Comparison of ENCODE assay signal across 34 cellular contexts in the genomic region with DNA sequence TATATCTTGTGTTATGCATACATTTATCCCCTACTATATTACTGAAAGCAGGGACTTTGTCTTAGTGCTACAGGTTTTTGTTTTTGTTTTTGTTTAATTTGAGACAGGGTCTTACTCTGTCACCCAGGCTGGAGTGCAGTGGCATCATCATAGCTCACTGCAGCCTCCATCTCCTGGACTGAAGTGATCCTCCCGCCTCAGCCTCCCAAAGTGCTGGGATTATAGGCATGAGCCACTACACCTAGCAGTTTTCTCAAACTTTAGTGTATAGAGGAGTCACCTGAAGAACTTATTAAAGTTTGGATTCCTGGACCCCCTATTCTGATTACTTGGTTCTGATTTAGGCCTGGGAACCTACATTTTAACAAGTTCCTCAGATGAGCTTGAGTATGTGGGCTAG.
"Had no signal": no experiment of that assay in that cellular context is flagged by ENCODE, and none has a peak within 500 bp of the region (broad histone marks: within the 10 kb centered on the region; RNA-seq: fewer than 3 reads in every experiment).

No MANE protein-coding gene starts in this region.

- H3K4me3 Mint-ChIP-seq: activated CD4-positive, alpha-beta memory T cell treated with anti-CD3 and anti-CD28 coated beads for 36 hours; activated CD4-positive, alpha-beta T cell treated with anti-CD3 and anti-CD28 coated beads, Interleukin-2, amount 10 ng/mL, durations not matched to agents 24 days and 14 days; activated CD8-positive, alpha-beta memory T cell treated with anti-CD3 and anti-CD28 coated beads, Interleukin-2, amount 10 ng/mL, durations not matched to agents 7 days and 5 days; activated CD8-positive, alpha-beta T cell treated with anti-CD3 and anti-CD28 coated beads, Interleukin-2, amount 10 ng/mL, durations not matched to agents 7 days and 5 days; activated naive CD4-positive, alpha-beta T cell treated with anti-CD3 and anti-CD28 coated beads, Interleukin-2, amount 10 ng/mL, durations not matched to agents 7 days and 5 days; activated naive CD4-positive, alpha-beta T cell treated with anti-CD3 and anti-CD28 coated beads, Interleukin-2, amount 50 U/mL, for 24 hours; activated naive CD8-positive, alpha-beta T cell; activated naive CD8-positive, alpha-beta T cell treated with anti-CD3 and anti-CD28 coated beads, Interleukin-2, amount 10 ng/mL, durations not matched to agents 7 days and 5 days; activated naive CD8-positive, alpha-beta T cell treated with anti-CD3 and anti-CD28 coated beads, Interleukin-2, amount 50 U/mL, for 24 hours; activated T-cell treated with anti-CD3 and anti-CD28 coated beads, Interleukin-2, amount 50 U/mL, for 24 hours; brain; T-helper 1 cell treated with Interleukin-12 subunit alpha and Interleukin-12 subunit beta and Interleukin-4 antibody, amounts not matched to agents 30 μg/mL and 1 μg/mL, for 36 hours; T-helper 2 cell treated with Interferon-gamma antibody and Interleukin-4, amounts not matched to agents 5 μg/mL and 100 μg/mL, for 36 hours; WTC11 had no signal

- H3K27me3 Mint-ChIP-seq: activated CD4-positive, alpha-beta memory T cell treated with anti-CD3 and anti-CD28 coated beads for 36 hours; activated CD4-positive, alpha-beta T cell treated with anti-CD3 and anti-CD28 coated beads, Interleukin-2, amount 10 ng/mL, durations not matched to agents 24 days and 14 days; activated CD8-positive, alpha-beta memory T cell treated with anti-CD3 and anti-CD28 coated beads, Interleukin-2, amount 10 ng/mL, durations not matched to agents 7 days and 5 days; activated naive CD4-positive, alpha-beta T cell treated with anti-CD3 and anti-CD28 coated beads, Interleukin-2, amount 10 ng/mL, durations not matched to agents 7 days and 5 days; activated naive CD4-positive, alpha-beta T cell treated with anti-CD3 and anti-CD28 coated beads, Interleukin-2, amount 50 U/mL, for 24 hours; activated naive CD8-positive, alpha-beta T cell; activated naive CD8-positive, alpha-beta T cell treated with anti-CD3 and anti-CD28 coated beads, Interleukin-2, amount 10 ng/mL, durations not matched to agents 7 days and 5 days; activated naive CD8-positive, alpha-beta T cell treated with anti-CD3 and anti-CD28 coated beads, Interleukin-2, amount 50 U/mL, for 24 hours; activated T-cell treated with anti-CD3 and anti-CD28 coated beads, Interleukin-2, amount 50 U/mL, for 24 hours; brain had no signal

- H3K9me3 ChIP-seq: ascending aorta had no signal

- H3K36me3 ChIP-seq: ascending aorta, WERI-Rb-1 had no signal

- H3K27ac Mint-ChIP-seq: activated CD4-positive, alpha-beta memory T cell treated with anti-CD3 and anti-CD28 coated beads for 36 hours; activated CD4-positive, alpha-beta T cell treated with anti-CD3 and anti-CD28 coated beads, Interleukin-2, amount 10 ng/mL, durations not matched to agents 24 days and 14 days; activated CD8-positive, alpha-beta memory T cell treated with anti-CD3 and anti-CD28 coated beads, Interleukin-2, amount 10 ng/mL, durations not matched to agents 7 days and 5 days; activated CD8-positive, alpha-beta T cell treated with anti-CD3 and anti-CD28 coated beads, Interleukin-2, amount 10 ng/mL, durations not matched to agents 7 days and 5 days; activated naive CD4-positive, alpha-beta T cell treated with anti-CD3 and anti-CD28 coated beads, Interleukin-2, amount 10 ng/mL, durations not matched to agents 7 days and 5 days; activated naive CD4-positive, alpha-beta T cell treated with anti-CD3 and anti-CD28 coated beads, Interleukin-2, amount 50 U/mL, for 24 hours; activated naive CD8-positive, alpha-beta T cell; activated naive CD8-positive, alpha-beta T cell treated with anti-CD3 and anti-CD28 coated beads, Interleukin-2, amount 10 ng/mL, durations not matched to agents 7 days and 5 days; activated naive CD8-positive, alpha-beta T cell treated with anti-CD3 and anti-CD28 coated beads, Interleukin-2, amount 50 U/mL, for 24 hours; activated T-cell treated with anti-CD3 and anti-CD28 coated beads, Interleukin-2, amount 50 U/mL, for 24 hours; activated T-helper 2 cell treated with anti-CD3 and anti-CD28 coated beads, Interferon-gamma antibody, Interleukin-2, Interleukin-4, amounts not matched to agents 10 μg/mL and 5 μg/mL and 100 μg/mL, durations not matched to agents 14 hours and 24 hours and 36 hours; brain; T-helper 1 cell treated with Interleukin-12 subunit alpha and Interleukin-12 subunit beta and Interleukin-4 antibody, amounts not matched to agents 30 μg/mL and 1 μg/mL, for 36 hours; T-helper 2 cell treated with Interferon-gamma antibody and Interleukin-4, amounts not matched to agents 5 μg/mL and 100 μg/mL, for 36 hours; WTC11 had no signal

- ATAC-seq: activated CD8-positive, alpha-beta memory T cell treated with anti-CD3 and anti-CD28 coated beads, Interleukin-2, amount 10 ng/mL, durations not matched to agents 7 days and 5 days; activated CD8-positive, alpha-beta T cell treated with anti-CD3 and anti-CD28 coated beads, Interleukin-2, amount 10 ng/mL, durations not matched to agents 7 days and 5 days; activated naive CD8-positive, alpha-beta T cell treated with anti-CD3 and anti-CD28 coated beads, Interleukin-2, amount 50 U/mL, for 24 hours; WTC11 had no signal

- DNase-seq: activated CD4-positive, alpha-beta memory T cell treated with anti-CD3 and anti-CD28 coated beads for 36 hours; activated CD4-positive, alpha-beta T cell treated with anti-CD3 and anti-CD28 coated beads for 4 hours; activated CD4-positive, alpha-beta T cell treated with anti-CD3 and anti-CD28 coated beads, Interleukin-2, amount 10 ng/mL, durations not matched to agents 24 days and 14 days; activated CD4-positive, alpha-beta T cell treated with anti-CD3 and anti-CD28 coated beads, Interleukin-2, amount 50 U/mL, for 1 hour; activated CD4-positive, alpha-beta T cell treated with anti-CD3 and anti-CD28 coated beads, Interleukin-2, amount 50 U/mL, for 4 hours; activated CD4-positive, CD25-positive, alpha-beta regulatory T cell; activated CD4-positive, CD25-positive, alpha-beta regulatory T cell treated with anti-CD3 and anti-CD28 coated beads, Interleukin-2, amount 50 U/mL, for 72 hours; activated CD8-positive, alpha-beta memory T cell treated with anti-CD3 and anti-CD28 coated beads for 24 hours; activated CD8-positive, alpha-beta memory T cell treated with anti-CD3 and anti-CD28 coated beads, Interleukin-2, amount 10 ng/mL, durations not matched to agents 7 days and 5 days; activated CD8-positive, alpha-beta memory T cell treated with anti-CD3 and anti-CD28 coated beads, Interleukin-2, amount 50 U/mL, for 48 hours; activated CD8-positive, alpha-beta T cell treated with anti-CD3 and anti-CD28 coated beads, Interleukin-2, amount 10 ng/mL, durations not matched to agents 7 days and 5 days; activated effector memory CD4-positive, alpha-beta T cell treated with Interleukin-2 at 50 U/mL for 16 hours; activated gamma-delta T cell; activated naive CD4-positive, alpha-beta T cell treated with anti-CD3 and anti-CD28 coated beads, Interleukin-2, amount 10 ng/mL, durations not matched to agents 7 days and 5 days; activated naive CD4-positive, alpha-beta T cell treated with Interleukin-2 at 50 U/mL for 16 hours; activated naive CD8-positive, alpha-beta T cell treated with anti-CD3 and anti-CD28 coated beads, Interleukin-2, amount 10 ng/mL, durations not matched to agents 7 days and 5 days; activated naive CD8-positive, alpha-beta T cell treated with anti-CD3 and anti-CD28 coated beads, Interleukin-2, amount 50 U/mL, for 24 hours; activated T-cell treated with anti-CD3 and anti-CD28 coated beads, Interleukin-2, amount 50 U/mL, for 24 hours; activated T-cell treated with anti-CD3 and anti-CD28 coated beads, Interleukin-2, amount 50 U/mL, for 48 hours; amygdala; anterior cingulate cortex; central memory CD4-positive, alpha-beta T cell; T-helper 1 cell; T-helper 2 cell; T-helper 9 cell; WERI-Rb-1 had no signal

- H3K27me3 ChIP-seq: ascending aorta had no signal

- H3K27ac ChIP-seq: ascending aorta, WERI-Rb-1 had no signal

- H3K4me3 ChIP-seq: ascending aorta had no signal

- H3K9me3 Mint-ChIP-seq: activated CD4-positive, alpha-beta memory T cell treated with anti-CD3 and anti-CD28 coated beads for 36 hours; activated CD4-positive, alpha-beta T cell treated with anti-CD3 and anti-CD28 coated beads, Interleukin-2, amount 10 ng/mL, durations not matched to agents 24 days and 14 days; activated naive CD4-positive, alpha-beta T cell treated with anti-CD3 and anti-CD28 coated beads, Interleukin-2, amount 50 U/mL, for 24 hours; activated naive CD8-positive, alpha-beta T cell treated with anti-CD3 and anti-CD28 coated beads, Interleukin-2, amount 10 ng/mL, durations not matched to agents 7 days and 5 days; activated naive CD8-positive, alpha-beta T cell treated with anti-CD3 and anti-CD28 coated beads, Interleukin-2, amount 50 U/mL, for 24 hours; activated T-cell treated with anti-CD3 and anti-CD28 coated beads, Interleukin-2, amount 50 U/mL, for 24 hours had no signal

- H3K4me1 Mint-ChIP-seq: activated CD4-positive, alpha-beta T cell treated with anti-CD3 and anti-CD28 coated beads, Interleukin-2, amount 10 ng/mL, durations not matched to agents 24 days and 14 days; activated naive CD4-positive, alpha-beta T cell treated with anti-CD3 and anti-CD28 coated beads, Interleukin-2, amount 10 ng/mL, durations not matched to agents 7 days and 5 days had no signal
